ENCODE assay signal across 11 cellular contexts in the genomic region with DNA sequence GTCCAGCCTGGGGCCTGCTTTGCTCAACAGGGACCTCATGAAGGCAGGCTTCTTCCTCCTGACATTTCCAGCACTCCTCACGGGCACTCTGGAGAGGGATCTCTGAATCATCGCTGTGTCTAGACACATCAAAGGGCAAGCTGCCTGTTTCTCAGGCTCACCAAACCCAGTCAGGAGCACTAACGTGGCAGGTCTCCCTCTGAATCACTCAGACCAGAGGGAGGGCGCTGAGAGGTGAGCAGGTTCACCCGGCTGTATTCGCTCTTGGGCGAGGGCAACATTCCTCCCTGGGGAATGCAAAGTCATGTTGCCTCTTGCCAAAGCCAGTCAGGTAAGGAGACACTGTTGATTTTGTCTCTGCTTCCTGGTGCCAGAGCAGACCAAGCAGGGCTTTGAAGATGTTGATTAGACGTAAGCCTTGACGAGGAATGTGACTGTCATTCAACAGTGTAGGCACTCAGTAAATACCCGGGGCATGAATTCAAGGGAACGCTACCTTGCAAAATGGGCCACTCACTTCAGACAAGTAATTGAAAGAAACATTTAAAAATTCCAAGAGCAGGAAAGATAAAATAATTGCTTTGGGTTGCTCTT. TPM values are rescaled to one million over a fixed set of nuclear protein-coding genes. Genes with fewer than 3 reads are reported as not detected.
DNase-seq lines count a peak whose midpoint lies in the region; ATAC-seq lines count a peak whose summit lies in the region.
"Had no signal": no experiment of that assay in that cellular context is flagged by ENCODE, and none has a peak within 500 bp of the region (broad histone marks: within the 10 kb centered on the region; RNA-seq: fewer than 3 reads in every experiment).

No MANE protein-coding gene starts in this region.

- intact Hi-C loops in right cardiac atrium (cut with DNase I) (no loop called here), left ventricle myocardium superior (cut with micrococcal nuclease) (no loop called here)
- intact Hi-C loops in activated T-helper 1 cell treated with anti-CD3 and anti-CD28 coated beads, Interleukin-12 subunit alpha, Interleukin-12 subunit beta, Interleukin-2, Interleukin-4 antibody, amounts not matched to agents 30 ng/mL and 10 ng/mL and 1 ng/mL, durations not matched to agents 14 hours and 24 hours and 36 hours (cut with micrococcal nuclease) = no loop called here

- 70% methylated on average over 11 of the region's 11 CpGs for WGBS in right cardiac atrium

- CTCF ChIA-PET in activated CD8-positive, alpha-beta memory T cell treated with anti-CD3 and anti-CD28 coated beads, Interleukin-2, amount 10 ng/mL, durations not matched to agents 7 days and 5 days (lab: Charles Lee) = no interaction called here

- DNase-seq in right cardiac atrium (no peak), left ventricle myocardium superior (no peak), amniotic epithelial cell (ENCODE audit: low read depth) (peak; percentile 98), kidney glomerular epithelial cell (lab: John Stamatoyannopoulos, UW) (peak; percentile 99), HUDEP-2 (lab: John Stamatoyannopoulos, UW; ENCODE audit: unreplicated experiment in 76 of 76) (no peak)
- DNase-seq in activated T-helper 1 cell treated with anti-CD3 and anti-CD28 coated beads, Interleukin-12 subunit alpha, Interleukin-12 subunit beta, Interleukin-2, Interleukin-4 antibody, amounts not matched to agents 30 ng/mL and 10 ng/mL and 1 ng/mL, durations not matched to agents 14 hours and 24 hours and 36 hours (ENCODE audit: low spot score) = no peak
- no peak for DNase-seq in activated CD8-positive, alpha-beta memory T cell treated with anti-CD3 and anti-CD28 coated beads, Interleukin-2, amount 10 ng/mL, durations not matched to agents 7 days and 5 days
- DNase-seq: CD8-positive, alpha-beta T cell; stimulated activated CD4-positive, alpha-beta T cell treated with anti-CD3 and anti-CD28 coated beads, Interleukin-2, amount 100 ng/mL, for 24 hours had no signal

- no peak overlapping the region for H3K4me3 Mint-ChIP-seq in activated T-helper 1 cell treated with anti-CD3 and anti-CD28 coated beads, Interleukin-12 subunit alpha, Interleukin-12 subunit beta, Interleukin-2, Interleukin-4 antibody, amounts not matched to agents 30 ng/mL and 10 ng/mL and 1 ng/mL, durations not matched to agents 14 hours and 24 hours and 36 hours
- no peak overlapping the region for H3K4me3 Mint-ChIP-seq in activated CD8-positive, alpha-beta memory T cell treated with anti-CD3 and anti-CD28 coated beads, Interleukin-2, amount 10 ng/mL, durations not matched to agents 7 days and 5 days
- H3K4me3 Mint-ChIP-seq: CD8-positive, alpha-beta T cell; T-helper 1 cell treated with Interleukin-12 subunit alpha and Interleukin-12 subunit beta and Interleukin-4 antibody, amounts not matched to agents 30 μg/mL and 1 μg/mL, for 36 hours had no signal

- no peaks in the 10 kb centered on the region for H3K9me3 Mint-ChIP-seq in activated T-helper 1 cell treated with anti-CD3 and anti-CD28 coated beads, Interleukin-12 subunit alpha, Interleukin-12 subunit beta, Interleukin-2, Interleukin-4 antibody, amounts not matched to agents 30 ng/mL and 10 ng/mL and 1 ng/mL, durations not matched to agents 14 hours and 24 hours and 36 hours
- no peaks in the 10 kb centered on the region for H3K9me3 Mint-ChIP-seq in activated CD8-positive, alpha-beta memory T cell treated with anti-CD3 and anti-CD28 coated beads, Interleukin-2, amount 10 ng/mL, durations not matched to agents 7 days and 5 days (ENCODE audit: low read depth)
- H3K9me3 Mint-ChIP-seq: CD8-positive, alpha-beta T cell; T-helper 1 cell treated with Interleukin-12 subunit alpha and Interleukin-12 subunit beta and Interleukin-4 antibody, amounts not matched to agents 30 μg/mL and 1 μg/mL, for 36 hours had no signal

- no peaks in the 10 kb centered on the region for H3K4me1 ChIP-seq in right cardiac atrium (ENCODE audit: control insufficient read depth, insufficient read depth, low read length)

- no peak overlapping the region for H3K27ac ChIP-seq in right cardiac atrium (ENCODE audit: low read length)

- H3K4me1 Mint-ChIP-seq in activated T-helper 1 cell treated with anti-CD3 and anti-CD28 coated beads, Interleukin-12 subunit alpha, Interleukin-12 subunit beta, Interleukin-2, Interleukin-4 antibody, amounts not matched to agents 30 ng/mL and 10 ng/mL and 1 ng/mL, durations not matched to agents 14 hours and 24 hours and 36 hours (ENCODE audit: low read depth) = no peaks in the 10 kb centered on the region
- H3K4me1 Mint-ChIP-seq in activated CD8-positive, alpha-beta memory T cell treated with anti-CD3 and anti-CD28 coated beads, Interleukin-2, amount 10 ng/mL, durations not matched to agents 7 days and 5 days = no peaks in the 10 kb centered on the region

- no peaks in the 10 kb centered on the region for H3K9me3 ChIP-seq in right cardiac atrium (ENCODE audit: control insufficient read depth, low read length)

- peak; percentile 45 to 47 for ATAC-seq in right cardiac atrium
- no peak for ATAC-seq in left ventricle myocardium superior
- ATAC-seq in activated CD8-positive, alpha-beta memory T cell treated with anti-CD3 and anti-CD28 coated beads, Interleukin-2, amount 10 ng/mL, durations not matched to agents 7 days and 5 days = no peak
- ATAC-seq in HG03045 (IDR thresholded peaks at IDR 0.05; ENCODE audit: unreplicated experiment) = no peak
- ATAC-seq: CD8-positive, alpha-beta T cell had no signal

- H3K27me3 ChIP-seq in right cardiac atrium (ENCODE audit: control insufficient read depth, insufficient read depth) = no peaks in the 10 kb centered on the region

- H3K27ac Mint-ChIP-seq in activated T-helper 1 cell treated with anti-CD3 and anti-CD28 coated beads, Interleukin-12 subunit alpha, Interleukin-12 subunit beta, Interleukin-2, Interleukin-4 antibody, amounts not matched to agents 30 ng/mL and 10 ng/mL and 1 ng/mL, durations not matched to agents 14 hours and 24 hours and 36 hours = no peak overlapping the region
- H3K27ac Mint-ChIP-seq in activated CD8-positive, alpha-beta memory T cell treated with anti-CD3 and anti-CD28 coated beads, Interleukin-2, amount 10 ng/mL, durations not matched to agents 7 days and 5 days = no peak overlapping the region
- H3K27ac Mint-ChIP-seq: CD8-positive, alpha-beta T cell; T-helper 1 cell treated with Interleukin-12 subunit alpha and Interleukin-12 subunit beta and Interleukin-4 antibody, amounts not matched to agents 30 μg/mL and 1 μg/mL, for 36 hours had no signal

- H3K27me3 Mint-ChIP-seq in activated T-helper 1 cell treated with anti-CD3 and anti-CD28 coated beads, Interleukin-12 subunit alpha, Interleukin-12 subunit beta, Interleukin-2, Interleukin-4 antibody, amounts not matched to agents 30 ng/mL and 10 ng/mL and 1 ng/mL, durations not matched to agents 14 hours and 24 hours and 36 hours (ENCODE audit: insufficient read depth) = peaks cover 4% of the 10 kb centered on the region
- no peaks in the 10 kb centered on the region for H3K27me3 Mint-ChIP-seq in activated CD8-positive, alpha-beta memory T cell treated with anti-CD3 and anti-CD28 coated beads, Interleukin-2, amount 10 ng/mL, durations not matched to agents 7 days and 5 days

- no peaks in the 10 kb centered on the region for H3K36me3 Mint-ChIP-seq in activated T-helper 1 cell treated with anti-CD3 and anti-CD28 coated beads, Interleukin-12 subunit alpha, Interleukin-12 subunit beta, Interleukin-2, Interleukin-4 antibody, amounts not matched to agents 30 ng/mL and 10 ng/mL and 1 ng/mL, durations not matched to agents 14 hours and 24 hours and 36 hours (ENCODE audit: low read depth)
- no peaks in the 10 kb centered on the region for H3K36me3 Mint-ChIP-seq in activated CD8-positive, alpha-beta memory T cell treated with anti-CD3 and anti-CD28 coated beads, Interleukin-2, amount 10 ng/mL, durations not matched to agents 7 days and 5 days
- H3K36me3 Mint-ChIP-seq: CD8-positive, alpha-beta T cell had no signal

- H3K4me3 ChIP-seq in right cardiac atrium (ENCODE audit: low read length) = no peak overlapping the region

RNA-seq across cellular contexts. Expression of a gene that starts 50.1 kb away (rescaled TPM):
- total RNA-seq in right cardiac atrium (not detected), left ventricle myocardium superior (not detected)
- polyA plus RNA-seq in right cardiac atrium = not detected
- not detected in 2 replicates for total RNA-seq in activated T-helper 1 cell treated with anti-CD3 and anti-CD28 coated beads, Interleukin-12 subunit alpha, Interleukin-12 subunit beta, Interleukin-2, Interleukin-4 antibody, amounts not matched to agents 30 ng/mL and 10 ng/mL and 1 ng/mL, durations not matched to agents 14 hours and 24 hours and 36 hours
- not detected for total RNA-seq in activated CD8-positive, alpha-beta memory T cell treated with anti-CD3 and anti-CD28 coated beads, Interleukin-2, amount 10 ng/mL, durations not matched to agents 7 days and 5 days
- total RNA-seq: CD8-positive, alpha-beta T cell had no signal

RNA-seq across cellular contexts. Expression of a gene that starts 53.3 kb away (rescaled TPM):
- total RNA-seq in right cardiac atrium = under 1 TPM in 1 of 4 donors, not detected in 3; 0.18 TPM
- polyA plus RNA-seq in right cardiac atrium = 0.18 TPM
- not detected for total RNA-seq in left ventricle myocardium superior
- total RNA-seq in activated T-helper 1 cell treated with anti-CD3 and anti-CD28 coated beads, Interleukin-12 subunit alpha, Interleukin-12 subunit beta, Interleukin-2, Interleukin-4 antibody, amounts not matched to agents 30 ng/mL and 10 ng/mL and 1 ng/mL, durations not matched to agents 14 hours and 24 hours and 36 hours = not detected in 2 replicates
- total RNA-seq in activated CD8-positive, alpha-beta memory T cell treated with anti-CD3 and anti-CD28 coated beads, Interleukin-2, amount 10 ng/mL, durations not matched to agents 7 days and 5 days = under 1 TPM in 1 of 2 experiments, not detected in 1; 0.14 TPM
- total RNA-seq: CD8-positive, alpha-beta T cell had no signal

Comparison
In these comparisons a context has a peak if more than half of its experiments do, and no peak if none do; other contexts are left out.
1. ATAC-seq: peak in right cardiac atrium (2 of 2); none in left ventricle myocardium superior (single experiment), activated CD8-positive, alpha-beta memory T cell treated with anti-CD3 and anti-CD28 coated beads, Interleukin-2, amount 10 ng/mL, durations not matched to agents 7 days and 5 days (single experiment) and HG03045 (single experiment).
2. DNase-seq: peak in amniotic epithelial cell (single experiment) and kidney glomerular epithelial cell (single experiment); none in right cardiac atrium (0 of 3), left ventricle myocardium superior (single experiment), activated T-helper 1 cell treated with anti-CD3 and anti-CD28 coated beads, Interleukin-12 subunit alpha, Interleukin-12 subunit beta, Interleukin-2, Interleukin-4 antibody, amounts not matched to agents 30 ng/mL and 10 ng/mL and 1 ng/mL, durations not matched to agents 14 hours and 24 hours and 36 hours (single experiment), HUDEP-2 (0 of 76) and activated CD8-positive, alpha-beta memory T cell treated with anti-CD3 and anti-CD28 coated beads, Interleukin-2, amount 10 ng/mL, durations not matched to agents 7 days and 5 days (single experiment).